In the genomic region with DNA sequence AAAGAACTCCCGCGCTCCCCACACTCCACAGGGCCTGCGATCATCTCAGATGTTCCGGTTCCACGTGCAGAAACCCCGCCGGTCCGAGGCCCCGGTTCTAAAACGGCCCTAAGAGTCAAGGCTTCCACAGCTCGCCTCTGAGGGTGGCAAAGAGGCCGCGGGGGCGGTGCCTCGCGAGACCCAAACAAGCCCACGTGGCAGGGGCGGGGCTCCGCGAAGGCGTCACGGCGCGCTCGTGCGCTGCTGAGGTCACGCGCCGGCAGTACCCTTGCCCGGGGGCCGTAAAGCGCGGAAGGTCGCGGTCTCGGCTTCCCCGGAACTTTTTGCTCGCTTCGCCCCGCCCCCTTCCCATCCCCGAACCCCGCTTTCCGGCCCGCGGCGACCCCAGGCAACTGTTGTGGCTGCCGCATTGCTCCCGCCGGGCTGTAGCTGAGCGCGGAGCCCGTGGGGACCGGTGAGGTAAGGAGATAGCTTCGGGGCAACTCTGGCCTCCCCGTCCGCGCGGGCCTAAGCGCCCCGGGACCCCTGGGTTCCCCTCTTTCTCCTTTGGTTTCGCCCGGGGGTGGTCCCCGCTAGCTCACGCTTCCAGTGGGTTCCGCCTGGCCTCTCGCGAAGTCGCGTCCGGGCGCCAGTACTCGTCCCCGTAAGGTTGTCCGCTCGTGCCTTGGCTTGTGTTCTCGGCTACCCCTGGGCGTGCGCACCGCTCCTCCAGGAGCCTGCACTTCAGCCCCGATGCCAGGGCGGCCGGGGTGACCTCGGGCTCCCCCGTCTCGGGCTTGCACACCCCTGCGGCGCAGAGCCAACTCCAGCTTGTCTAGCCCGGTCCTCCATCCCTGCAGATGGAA, we compare ENCODE assay signal across 8 cellular contexts. TPM values are rescaled to one million over a fixed set of nuclear protein-coding genes. Genes with fewer than 3 reads are reported as not detected.
DNase-seq lines count a peak whose midpoint lies in the region; ATAC-seq lines count a peak whose summit lies in the region.
"Not testable (repeated sequence)": the region's sequence is repeated elsewhere in the genome, so short reads cannot be mapped to it uniquely, and the experiment has no call there.

A gene (plus strand): TSS at position 351 of the 845 bp plus-strand sequence. CDS start 6,161 bp downstream, outside the sequence.

- H3K4me3 Mint-ChIP-seq in effector memory CD8-positive, alpha-beta T cell = peak within 1 kb of the TSS; percentile 89

- peak; percentile 92 for DNase-seq in COLO668 (lab: John Stamatoyannopoulos, UW; ENCODE audit: unreplicated experiment)
- DNase-seq in HT1080 (ENCODE audit: low read depth) = peak; percentile 84
- peak; percentile 89 for DNase-seq in NOMO-1 (lab: John Stamatoyannopoulos, UW; ENCODE audit: unreplicated experiment in 2 of 2)
- DNase-seq in effector memory CD8-positive, alpha-beta T cell = peak; percentile 93 to 95 (median 95)
- DNase-seq in medulla oblongata (ENCODE audit: extremely low spot score) = peak; percentile 84
- peak; percentile 81 to 94 (median 90) for DNase-seq in stimulated activated CD4-positive, alpha-beta T cell treated with anti-CD3 and anti-CD28 coated beads, TNF-alpha, amount 100 ng/mL, for 4 hours (ENCODE audit: low read depth in 3 of 3)

- H3K4me1 Mint-ChIP-seq in effector memory CD8-positive, alpha-beta T cell (ENCODE audit: low read depth in 2 of 2) = peaks cover 20% of the 10 kb centered on the region in 2 donors

- CTCF ChIA-PET in activated CD8-positive, alpha-beta memory T cell treated with anti-CD3 and anti-CD28 coated beads for 36 hours (lab: Charles Lee) = not testable (repeated sequence)

- POLR2A ChIA-PET in activated CD8-positive, alpha-beta memory T cell treated with anti-CD3 and anti-CD28 coated beads for 36 hours (lab: Charles Lee) = not testable (repeated sequence)

- H3K27ac Mint-ChIP-seq in effector memory CD8-positive, alpha-beta T cell = peak within 1 kb of the TSS; percentile 89 to 91

- H3K9me3 Mint-ChIP-seq in effector memory CD8-positive, alpha-beta T cell = not testable (repeated sequence)

- H3K27me3 Mint-ChIP-seq in effector memory CD8-positive, alpha-beta T cell = not testable (repeated sequence)

- H3K36me3 Mint-ChIP-seq in effector memory CD8-positive, alpha-beta T cell (ENCODE audit: insufficient read depth) = peaks cover 16% of the 10 kb centered on the region

- peak; percentile 87 for ATAC-seq in GM21367 (IDR thresholded peaks at IDR 0.05; ENCODE audit: unreplicated experiment)
- ATAC-seq in effector memory CD8-positive, alpha-beta T cell (replicated peaks) = peak; percentile 93

RNA-seq across cellular contexts. Expression of the gene that starts here (rescaled TPM):
- total RNA-seq in HT1080 (2014; rRNA removed; shearing (Covaris generic)) = 16.6 and 16.8 TPM in 2 replicates
- polyA plus RNA-seq in HT1080 (2015; cell fraction: cytosol; rRNA removed) = 10.6 and 13.0 TPM in 2 replicates
- 82.8 and 96.8 TPM in 2 replicates for polyA plus RNA-seq in HT1080 (2015; cell fraction: nucleus; rRNA removed)
- total RNA-seq in activated CD8-positive, alpha-beta memory T cell treated with anti-CD3 and anti-CD28 coated beads for 36 hours = 10 to 100 TPM; 21.8 to 23.3 TPM

Comparison
In these comparisons a context has a peak if more than half of its experiments do, and no peak if none do; other contexts are left out.
1. Peak in every context shown above with its lines: DNase-seq and ATAC-seq.